In the genomic region with DNA sequence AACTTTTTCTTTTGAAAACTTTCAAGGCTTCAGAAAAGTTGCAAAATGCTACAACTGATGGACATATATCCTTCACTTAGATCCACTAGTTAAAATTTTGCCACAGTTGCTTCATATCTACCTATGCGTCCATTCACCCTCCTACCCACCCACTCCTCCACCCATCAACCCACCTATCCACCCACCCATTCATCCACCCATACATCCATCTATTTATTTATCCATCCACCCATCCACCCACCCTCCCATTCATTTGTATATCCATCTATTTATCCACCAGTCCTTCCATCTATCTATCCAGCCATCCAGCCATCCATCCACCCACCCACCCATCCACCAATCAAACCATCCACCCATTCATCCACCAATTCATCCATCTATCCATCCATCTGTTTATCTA, we compare ENCODE assay signal across 3 cellular contexts.
TF ChIP-seq lines count a peak whose summit lies in the region.

No MANE protein-coding gene starts in this region.

TF ChIP-seq in HEK293, 187 proteins besides CTCF, POLR2A, EP300 and RAD21:
- TF ChIP-seq ZNF133 (tag by site-specific recombination; IDR thresholded peaks at IDR 0.05) (no peak), SCRT2 (tag by site-specific recombination; IDR thresholded peaks at IDR 0.05) (no peak), ZNF670 (tag by site-specific recombination; IDR thresholded peaks at IDR 0.05; ENCODE audit: low read depth) (no peak), EGR2 (tag by site-specific recombination; IDR thresholded peaks at IDR 0.05; ENCODE audit: low read depth) (peak; percentile 89), HOXD13 (CRISPR knock-in tag; IDR thresholded peaks at IDR 0.05; ENCODE audit: borderline replicate concordance) (no peak), ZFHX2 (tag by site-specific recombination; conservative IDR thresholded peaks at IDR 0.05) (peak; percentile 60), BCL11A (tag by site-specific recombination; IDR thresholded peaks at IDR 0.05; ENCODE audit: low read depth) (no peak), ZNF112 (tag by site-specific recombination; IDR thresholded peaks at IDR 0.05) (no peak), ZNF211 (tag by site-specific recombination; IDR thresholded peaks at IDR 0.05; ENCODE audit: low read depth) (no peak), KLF7 (tag by site-specific recombination; IDR thresholded peaks at IDR 0.05; ENCODE audit: borderline replicate concordance) (no peak), KLF8 (tag by site-specific recombination; IDR thresholded peaks at IDR 0.05) (no peak), ZBTB1 (tag by site-specific recombination; IDR thresholded peaks at IDR 0.05) (no peak), ZNF623 (tag by site-specific recombination; IDR thresholded peaks at IDR 0.05) (no peak)
- TF ChIP-seq, protein P1, sequence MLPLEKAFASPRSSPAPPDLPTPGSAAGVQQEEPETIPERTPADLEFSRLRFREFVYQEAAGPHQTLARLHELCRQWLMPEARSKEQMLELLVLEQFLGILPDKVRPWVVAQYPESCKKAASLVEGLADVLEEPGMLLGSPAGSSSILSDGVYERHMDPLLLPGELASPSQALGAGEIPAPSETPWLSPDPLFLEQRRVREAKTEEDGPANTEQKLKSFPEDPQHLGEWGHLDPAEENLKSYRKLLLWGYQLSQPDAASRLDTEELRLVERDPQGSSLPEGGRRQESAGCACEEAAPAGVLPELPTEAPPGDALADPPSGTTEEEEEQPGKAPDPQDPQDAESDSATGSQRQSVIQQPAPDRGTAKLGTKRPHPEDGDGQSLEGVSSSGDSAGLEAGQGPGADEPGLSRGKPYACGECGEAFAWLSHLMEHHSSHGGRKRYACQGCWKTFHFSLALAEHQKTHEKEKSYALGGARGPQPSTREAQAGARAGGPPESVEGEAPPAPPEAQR (tag by site-specific recombination; IDR thresholded peaks at IDR 0.05) = no peak

TF ChIP-seq in IMR-90, 13 proteins besides CTCF, POLR2A, EP300 and RAD21:
- TF ChIP-seq RCOR1 (IDR thresholded peaks at IDR 0.05; ENCODE audit: insufficient replicate concordance, low read length) = no peak

TF ChIP-seq in H1, 55 proteins besides CTCF, POLR2A, EP300 and RAD21:
- TF ChIP-seq CBX5 (IDR thresholded peaks at IDR 0.05; ENCODE audit: low read depth, low read length) (no peak), TBP (IDR thresholded peaks at IDR 0.05; ENCODE audit: low read depth, low read length) (no peak), EGR1 (IDR thresholded peaks at IDR 0.05; ENCODE audit: borderline replicate concordance, low read depth, low read length) (no peak), TEAD4 (IDR thresholded peaks at IDR 0.05; ENCODE audit: low read depth, low read length) (no peak), TAF1 (IDR thresholded peaks at IDR 0.05; ENCODE audit: low read depth, low read length) (no peak), YY1 (IDR thresholded peaks at IDR 0.05; ENCODE audit: low read depth, low read length) (no peak), E2F6 (IDR thresholded peaks at IDR 0.05) (no peak), HDAC6 (IDR thresholded peaks at IDR 0.05; ENCODE audit: low read depth, low read length) (no peak), RFX5 (IDR thresholded peaks at IDR 0.05; ENCODE audit: borderline replicate concordance, low read depth, low read length) (no peak), NRF1 (IDR thresholded peaks at IDR 0.05; ENCODE audit: low read depth, low read length) (no peak), BRCA1 (IDR thresholded peaks at IDR 0.05; ENCODE audit: low read depth, low read length) (no peak), POU5F1 (IDR thresholded peaks at IDR 0.05; ENCODE audit: low read depth, low read length) (no peak)
